18 cellular contexts compared by ENCODE assay signal in genomic region chr9:42234610-42235009, GRCh38. TPM values are rescaled to one million over a fixed set of nuclear protein-coding genes. Genes with fewer than 3 reads are reported as not detected.
"Had no signal": no experiment of that assay in that cellular context is flagged by ENCODE, and none has a peak within 500 bp of the region (broad histone marks: within the 10 kb centered on the region; RNA-seq: fewer than 3 reads in every experiment).

No MANE protein-coding gene starts in this region.

RNA-seq across cellular contexts. Expression of gene SPATA31A6, which starts 51.2 kb away (rescaled TPM):
- total RNA-seq: naive thymus-derived CD4-positive, alpha-beta T cell; natural killer cell; occipital lobe; osteoblast; pancreas; posterior vena cava; prostate gland; pulmonary artery endothelial cell; right atrium auricular region; sciatic nerve; smooth muscle cell; spleen; suprapubic skin; transverse colon; upper lobe of left lung; ureter; vagina had no signal
- polyA plus RNA-seq: naive thymus-derived CD4-positive, alpha-beta T cell; neural cell; pancreas; smooth muscle cell; spleen had no signal
